ENCODE assay signal across 24 cellular contexts in the genomic region with DNA sequence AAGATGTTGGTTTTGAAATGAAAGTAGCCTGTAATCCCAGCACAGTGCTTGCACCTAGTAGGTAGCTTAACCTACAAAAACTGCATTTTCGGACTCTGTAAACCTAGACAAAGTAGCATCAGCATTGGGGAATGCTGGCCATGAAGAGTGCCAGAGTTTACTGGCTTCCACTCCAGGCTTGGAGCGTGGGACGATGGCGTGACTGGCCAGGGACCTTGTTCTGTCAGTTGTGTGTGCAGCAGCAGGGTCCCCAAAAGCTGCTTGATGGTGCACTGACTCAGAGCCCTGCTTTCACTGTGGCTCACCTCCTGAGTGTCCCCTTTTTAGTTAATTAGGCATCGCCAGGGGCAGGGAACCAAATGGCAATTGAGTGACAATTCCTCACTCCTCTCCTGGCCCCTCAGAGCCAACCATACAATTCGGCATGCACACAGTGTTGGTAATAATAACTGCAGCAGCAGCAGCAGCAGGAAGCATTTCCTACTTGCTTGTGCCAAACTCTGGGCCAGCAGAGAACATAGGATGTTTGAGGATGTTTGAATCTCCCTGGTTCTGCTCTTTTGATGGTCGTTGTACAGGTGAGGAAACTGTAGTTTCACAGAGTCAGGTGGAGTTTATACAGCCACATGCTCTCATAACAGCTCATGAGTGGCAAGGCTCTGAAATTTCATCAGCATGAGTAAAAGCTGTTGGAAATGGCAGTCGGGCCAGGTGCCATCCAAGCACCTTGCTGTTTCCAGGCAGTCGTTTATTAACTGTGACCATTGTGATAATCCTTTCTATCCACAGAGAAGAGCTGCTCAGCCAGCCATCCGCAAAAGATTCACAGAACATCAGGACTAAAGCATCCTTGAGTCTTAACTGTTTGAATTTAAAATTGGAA. TPM values are rescaled to one million over a fixed set of nuclear protein-coding genes. Genes with fewer than 3 reads are reported as not detected.
A peak's percentile ranks its signal among the peaks of the same experiment; 100 is the strongest.
DNase-seq lines count a peak whose midpoint lies in the region; ATAC-seq and TF ChIP-seq lines count a peak whose summit lies in the region.
"Had no signal": no experiment of that assay in that cellular context is flagged by ENCODE, and none has a peak within 500 bp of the region (broad histone marks: within the 10 kb centered on the region; RNA-seq: fewer than 3 reads in every experiment).

No MANE protein-coding gene starts in this region.

- TF ChIP-seq POLR2A in uterus (IDR thresholded peaks at IDR 0.05): no peak

- 20 to 32% (median 26%) methylated on average over 10 of the region's 10 CpGs for WGBS in psoas muscle, 3 donors

- H4K20me1 ChIP-seq in MM.1S (ENCODE audit: insufficient read depth, low read length): no peaks in the 10 kb centered on the region; the same call in 1 of the 2 replicates

- H3K4me1 ChIP-seq in MM.1S (ENCODE audit: low read length) (peaks cover 44% of the 10 kb centered on the region), psoas muscle (peaks cover 60% of the 10 kb centered on the region), uterus (peaks cover 0 to 6% of the 10 kb centered on the region in 2 donors)

- peak; percentile 34 for DNase-seq in MM.1S
- peak; percentile 39 for DNase-seq in NCI-H2107 (lab: John Stamatoyannopoulos, UW)
- DNase-seq in coronary artery (ENCODE audit: low spot score): peak; percentile 45
- DNase-seq in psoas muscle: peak; percentile 31 to 81
- no peak for DNase-seq in activated CD4-positive, alpha-beta T cell treated with anti-CD3 and anti-CD28 coated beads, Interleukin-2, amount 50 U/mL, for 4 hours
- no peak for DNase-seq in activated CD4-positive, alpha-beta T cell treated with anti-CD3 and anti-CD28 coated beads, Interleukin-2, amount 50 U/mL, for 48 hours
- DNase-seq in uterus: no peak
- DNase-seq: activated CD4-positive, alpha-beta T cell treated with anti-CD3 and anti-CD28 coated beads for 48 hours; activated CD8-positive, alpha-beta memory T cell treated with anti-CD3 and anti-CD28 coated beads, Interleukin-2, amount 50 U/mL, for 48 hours; activated effector memory CD4-positive, alpha-beta T cell treated with anti-CD3 and anti-CD28 coated beads, Interleukin-2, amount 50 U/mL, for 16 hours; amygdala; endodermal cell; GDM1; HCEC 1CT; kidney glomerular epithelial cell; mesendoderm; natural killer cell; NCI-H1048; NK-92 treated with Interleukin-12 subunit alpha and Interleukin-12 subunit beta, amount 100 ng/mL, for 24 hours; SW 1271 had no signal

- H2AFZ ChIP-seq in MM.1S (ENCODE audit: low read length): no peak overlapping the region
- H2AFZ ChIP-seq: hepatocyte had no signal

- no peak for TF ChIP-seq CTCF in MM.1S (IDR thresholded peaks at IDR 0.05; ENCODE audit: low read length)
- TF ChIP-seq CTCF in coronary artery (IDR thresholded peaks at IDR 0.05): no peak
- no peak for TF ChIP-seq CTCF in psoas muscle (IDR thresholded peaks at IDR 0.05)
- no peak for TF ChIP-seq CTCF in uterus (IDR thresholded peaks at IDR 0.05)

- peak overlapping the region; percentile 96 for H3K4me2 ChIP-seq in MM.1S (ENCODE audit: low read depth, low read length)
- H3K4me2 ChIP-seq: hepatocyte had no signal

- H3K9me3 ChIP-seq in MM.1S (replicated peaks; ENCODE audit: insufficient read depth, low read length): no peaks in the 10 kb centered on the region
- no peaks in the 10 kb centered on the region for H3K9me3 ChIP-seq in psoas muscle
- no peaks in the 10 kb centered on the region for H3K9me3 ChIP-seq in uterus

- peak; percentile 42 to 69 (median 55) for ATAC-seq in psoas muscle
- no peak for ATAC-seq in GM18873 (IDR thresholded peaks at IDR 0.05; ENCODE audit: low FRiP score, unreplicated experiment)
- ATAC-seq: GM12878, K562, natural killer cell had no signal

- H3K9me2 ChIP-seq in MM.1S (replicated peaks; ENCODE audit: insufficient read depth, low read length): no peaks in the 10 kb centered on the region

- peak overlapping the region; percentile 99 for H3K4me3 ChIP-seq in MM.1S (ENCODE audit: low read length)
- no peak overlapping the region for H3K4me3 ChIP-seq in coronary artery
- peak overlapping the region; percentile 84 for H3K4me3 ChIP-seq in psoas muscle
- no peak overlapping the region for H3K4me3 ChIP-seq in uterus
- H3K4me3 ChIP-seq: GM12878, hepatocyte, K562 had no signal

- H3K27ac ChIP-seq in MM.1S (ENCODE audit: low read length) (peak overlapping the region; percentile 57; the same call in 1 of the 2 replicates), coronary artery (no peak overlapping the region), psoas muscle (peak overlapping the region; percentile 91), uterus (no peak overlapping the region)
- H3K27ac ChIP-seq: hepatocyte had no signal

- H3F3A ChIP-seq in MM.1S (ENCODE audit: insufficient read depth, low read length): peaks cover 15% of the 10 kb centered on the region

- H3K9ac ChIP-seq in MM.1S (ENCODE audit: low read length): peak overlapping the region; percentile 98

- intact Hi-C loops in psoas muscle (cut with DNase I) (loop anchor here (5.0 to 10.0 kb wide), 5 partner anchors 74 to 262 kb away; a partner anchor contains a TSS), uterus (cut with DNase I; ENCODE audit: low total_unique reads) (no loop called here)

- peaks cover 92% of the 10 kb centered on the region for H3K79me2 ChIP-seq in MM.1S (ENCODE audit: low read length)
- H3K79me2 ChIP-seq: hepatocyte had no signal

- H3K27me3 ChIP-seq in MM.1S (replicated peaks; ENCODE audit: insufficient read depth, low read length) (no peaks in the 10 kb centered on the region), psoas muscle (ENCODE audit: insufficient read depth in 3 of 3, low read length in 2 of 3) (no peaks in the 10 kb centered on the region), uterus (peaks cover 0 to 7% of the 10 kb centered on the region in 2 donors)

- H3K36me3 ChIP-seq in MM.1S (replicated peaks; ENCODE audit: insufficient read depth, low read length) (peaks cover 10% of the 10 kb centered on the region; the same call in 1 of the 2 replicates), psoas muscle (ENCODE audit: insufficient read depth in 1 of 2, low read depth in 1 of 2) (peaks cover 0 to 5% of the 10 kb centered on the region in 2 donors), uterus (no peaks in the 10 kb centered on the region)

RNA-seq across cellular contexts. Expression of a gene that starts 4.2 kb away (rescaled TPM):
- total RNA-seq in psoas muscle: 10 to 100 TPM; 12.9 to 96.2 (median 20.6) TPM
- polyA plus RNA-seq in psoas muscle: 10 to 100 TPM in 2 of 3 donors, 1 to 10 TPM in 1; 3.2 to 63.4 (median 33.3) TPM
- total RNA-seq in uterus: under 1 TPM in 2 of 4 donors, not detected in 2; 0.34 to 0.90 TPM
- total RNA-seq: K562, natural killer cell had no signal
- polyA plus RNA-seq: hepatocyte, K562 had no signal

Comparison
In these comparisons a context has a peak if more than half of its experiments do, and no peak if none do; other contexts are left out.
1. DNase-seq: peak in MM.1S (single experiment), NCI-H2107 (single experiment), coronary artery (single experiment) and psoas muscle (2 of 2); none in activated CD4-positive, alpha-beta T cell treated with anti-CD3 and anti-CD28 coated beads, Interleukin-2, amount 50 U/mL, for 4 hours (0 of 2), activated CD4-positive, alpha-beta T cell treated with anti-CD3 and anti-CD28 coated beads, Interleukin-2, amount 50 U/mL, for 48 hours (0 of 2) and uterus (0 of 2).
2. H3K27ac ChIP-seq: peak in MM.1S (single experiment) and psoas muscle (single experiment); none in coronary artery (0 of 2) and uterus (0 of 2).
3. H3K4me3 ChIP-seq: peak in MM.1S (single experiment) and psoas muscle (single experiment); none in coronary artery (single experiment) and uterus (0 of 2).
4. RNA of a gene that starts 4.2 kb away (total RNA-seq): 12.9 to 96.2 TPM in psoas muscle; 0.34 to 0.90 TPM in uterus; every median in the first group is over 4 times any median in the second.